ENCODE assay signal across 17 cellular contexts in the genomic region with DNA sequence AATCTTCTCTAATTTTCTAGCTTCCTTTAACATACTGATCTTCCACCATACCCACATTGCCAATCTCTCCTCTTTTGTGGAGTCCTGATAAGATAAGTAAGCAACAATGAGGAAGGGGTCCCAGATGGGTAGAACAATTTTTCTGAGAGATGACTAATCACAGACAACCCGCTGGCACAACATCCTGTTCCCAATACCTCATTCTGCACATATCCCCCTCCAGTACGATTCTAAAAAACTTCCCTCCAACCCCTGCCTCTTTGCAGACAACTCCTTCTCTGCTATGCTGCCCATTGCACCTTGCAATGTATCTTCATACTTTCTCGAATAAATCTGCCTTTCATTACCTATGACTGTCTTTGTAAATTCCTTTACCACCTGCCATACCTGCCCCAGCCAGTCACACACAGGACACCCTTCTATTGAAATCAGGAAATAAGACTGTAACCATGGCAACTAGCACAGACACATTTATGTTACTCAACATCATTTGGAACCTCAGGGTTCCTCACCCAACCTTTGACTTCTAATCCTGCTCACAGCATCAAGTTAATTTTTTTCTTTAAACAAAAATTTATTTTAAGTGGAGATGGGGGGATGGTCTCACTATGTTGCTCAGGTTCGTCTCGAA. TPM values are rescaled to one million over a fixed set of nuclear protein-coding genes. Genes with fewer than 3 reads are reported as not detected.
DNase-seq lines count a peak whose midpoint lies in the region; ATAC-seq and TF ChIP-seq lines count a peak whose summit lies in the region.
"Had no signal": no experiment of that assay in that cellular context is flagged by ENCODE, and none has a peak within 500 bp of the region (broad histone marks: within the 10 kb centered on the region; RNA-seq: fewer than 3 reads in every experiment).

No MANE protein-coding gene starts in this region.

- in situ Hi-C loops in gastrocnemius medialis (cut with MboI; ENCODE audit: low sequenced_read_pairs in 4 of 4) = no loop called here

- no peak for DNase-seq in CD4-positive, alpha-beta T cell
- DNase-seq in GM12865 (ENCODE audit: low read depth) (peak; percentile 14), RWPE2 (ENCODE audit: low spot score) (no peak), endodermal cell (peak; percentile 66), gastrocnemius medialis (no peak), RPMI8226 (no peak), NCI-H82 (lab: John Stamatoyannopoulos, UW) (no peak)
- DNase-seq: activated gamma-delta T cell, C1 segment of cervical spinal cord, cortex of kidney, GOT3, kidney, midbrain, NCI-H1048, sigmoid colon, tibial artery had no signal

- TF ChIP-seq CTCF in CD4-positive, alpha-beta T cell (IDR thresholded peaks at IDR 0.05) = no peak
- TF ChIP-seq CTCF in GM12865 (IDR thresholded peaks at IDR 0.05; ENCODE audit: insufficient read depth, low read depth, low read length, missing control alignments) = no peak
- no peak for TF ChIP-seq CTCF in RWPE2 (IDR thresholded peaks at IDR 0.05; ENCODE audit: poor library complexity, severe bottlenecking)
- TF ChIP-seq CTCF in endodermal cell (conservative IDR thresholded peaks at IDR 0.05) = no peak
- TF ChIP-seq CTCF in gastrocnemius medialis (IDR thresholded peaks at IDR 0.05 in 4 of 5, conservative IDR thresholded peaks at IDR 0.05 in 1 of 5) = no peak

- no peaks in the 10 kb centered on the region for H3K36me3 Mint-ChIP-seq in CD4-positive, alpha-beta T cell (ENCODE audit: low read depth)
- no peaks in the 10 kb centered on the region for H3K36me3 Mint-ChIP-seq in endodermal cell (ENCODE audit: low read depth)

- no peak overlapping the region for H3K4me3 Mint-ChIP-seq in CD4-positive, alpha-beta T cell
- H3K4me3 Mint-ChIP-seq in endodermal cell = no peak overlapping the region

- WGBS in endodermal cell (ENCODE audit: insufficient coverage in 1 of 2, insufficient read length in 1 of 2), 2 experiments = 69 to 72% methylated on average over 4 to 5 of the region's 5 CpGs

- H3K4me3 ChIP-seq in GM12865 (ENCODE audit: low read depth, low read length) (no peak overlapping the region), RWPE2 (ENCODE audit: severe bottlenecking) (no peak overlapping the region), endodermal cell (ENCODE audit: low read length) (no peak overlapping the region), gastrocnemius medialis (no peak overlapping the region)
- H3K4me3 ChIP-seq: sigmoid colon, tibial artery had no signal

- H3K9me3 Mint-ChIP-seq in CD4-positive, alpha-beta T cell = no peaks in the 10 kb centered on the region
- H3K9me3 Mint-ChIP-seq in endodermal cell = no peaks in the 10 kb centered on the region

- ATAC-seq in CD4-positive, alpha-beta T cell (ENCODE audit: poor library complexity) = peak; percentile 89
- ATAC-seq in RWPE2 (ENCODE audit: low read depth) (peak; percentile 21; the same call in 1 of the 3 replicates), gastrocnemius medialis (no peak), HG02970 (IDR thresholded peaks at IDR 0.05; ENCODE audit: low FRiP score, unreplicated experiment) (no peak)

- intact Hi-C loops in CD4-positive, alpha-beta T cell (cut with DNase I, micrococcal nuclease) = no loop called here
- intact Hi-C loops in gastrocnemius medialis (cut with DNase I; ENCODE audit: low total_unique reads) = no loop called here

- H3K4me1 ChIP-seq in RWPE2 (ENCODE audit: insufficient read depth, poor library complexity, severe bottlenecking) (peaks cover 8% of the 10 kb centered on the region), endodermal cell (ENCODE audit: control insufficient read depth, insufficient read depth, low read length) (no peaks in the 10 kb centered on the region), gastrocnemius medialis (no peaks in the 10 kb centered on the region)
- H3K4me1 ChIP-seq: sigmoid colon, tibial artery had no signal

- TF ChIP-seq POLR2A in gastrocnemius medialis (IDR thresholded peaks at IDR 0.05) = no peak

- CTCF ChIA-PET in CD4-positive, alpha-beta T cell (lab: Charles Lee) = interaction anchor here (1.6 kb wide), 1 partner anchor 9 kb away, joined by 4 read pairs; no protein-coding TSS in a partner anchor

- H3K27me3 Mint-ChIP-seq in CD4-positive, alpha-beta T cell = peaks cover 14% of the 10 kb centered on the region
- peaks cover 6% of the 10 kb centered on the region for H3K27me3 Mint-ChIP-seq in endodermal cell (ENCODE audit: insufficient read depth)

- H3K27ac Mint-ChIP-seq in CD4-positive, alpha-beta T cell = no peak overlapping the region
- H3K27ac Mint-ChIP-seq in endodermal cell = peak overlapping the region; percentile 94

- peak overlapping the region; percentile 16 for H3K9ac ChIP-seq in endodermal cell (ENCODE audit: extremely low read depth, low read length, poor library complexity, severe bottlenecking)

- no peaks in the 10 kb centered on the region for H3K36me3 ChIP-seq in RWPE2 (ENCODE audit: low read depth)
- H3K36me3 ChIP-seq in endodermal cell (ENCODE audit: control insufficient read depth, insufficient read depth, low read length) = no peaks in the 10 kb centered on the region
- H3K36me3 ChIP-seq in gastrocnemius medialis = no peaks in the 10 kb centered on the region
- H3K36me3 ChIP-seq: sigmoid colon, tibial artery had no signal

- POLR2A ChIA-PET in CD4-positive, alpha-beta T cell (lab: Charles Lee) = no interaction called here

- no peaks in the 10 kb centered on the region for H3K27me3 ChIP-seq in CD4-positive, alpha-beta T cell (ENCODE audit: control insufficient read depth, insufficient read depth, low read length)
- no peaks in the 10 kb centered on the region for H3K27me3 ChIP-seq in RWPE2 (ENCODE audit: insufficient read depth, poor library complexity, severe bottlenecking)
- no peaks in the 10 kb centered on the region for H3K27me3 ChIP-seq in endodermal cell (ENCODE audit: control insufficient read depth, insufficient read depth, low read length, poor library complexity, severe bottlenecking)
- no peaks in the 10 kb centered on the region for H3K27me3 ChIP-seq in gastrocnemius medialis
- H3K27me3 ChIP-seq: sigmoid colon, tibial artery had no signal

- H3K4me1 Mint-ChIP-seq in CD4-positive, alpha-beta T cell (ENCODE audit: low read depth) = peaks cover 6% of the 10 kb centered on the region
- H3K4me1 Mint-ChIP-seq in endodermal cell = peaks cover 8% of the 10 kb centered on the region

- no peak overlapping the region for H3K27ac ChIP-seq in CD4-positive, alpha-beta T cell (ENCODE audit: low read depth, low read length)
- no peak overlapping the region for H3K27ac ChIP-seq in RWPE2 (ENCODE audit: poor library complexity, severe bottlenecking)
- no peak overlapping the region for H3K27ac ChIP-seq in endodermal cell (ENCODE audit: low read depth, low read length)
- no peak overlapping the region for H3K27ac ChIP-seq in gastrocnemius medialis
- H3K27ac ChIP-seq: sigmoid colon, tibial artery had no signal

- no peaks in the 10 kb centered on the region for H3K9me3 ChIP-seq in CD4-positive, alpha-beta T cell (ENCODE audit: control insufficient read depth, low read length)
- H3K9me3 ChIP-seq in RWPE2 (ENCODE audit: severe bottlenecking) = no peaks in the 10 kb centered on the region
- H3K9me3 ChIP-seq in endodermal cell (ENCODE audit: control insufficient read depth, low read length) = no peaks in the 10 kb centered on the region
- no peaks in the 10 kb centered on the region for H3K9me3 ChIP-seq in gastrocnemius medialis
- H3K9me3 ChIP-seq: sigmoid colon, tibial artery had no signal

RNA-seq across cellular contexts. Expression of gene EXOC6B, which starts 7.4 kb away (rescaled TPM):
- total RNA-seq in CD4-positive, alpha-beta T cell = 10 to 100 TPM; 16.9 to 17.5 TPM
- total RNA-seq in endodermal cell (10 to 100 TPM; 51.3 to 68.9 TPM), gastrocnemius medialis (10 to 100 TPM; 14.6 to 49.6 (median 19.3) TPM)
- polyA plus RNA-seq in endodermal cell (2013, experiment 1 of 2) = 19.8 TPM
- polyA plus RNA-seq in endodermal cell (2013, experiment 2 of 2) = 18.6 TPM

RNA-seq across cellular contexts. Expression of gene SPR, which starts 54.0 kb away (rescaled TPM):
- total RNA-seq in CD4-positive, alpha-beta T cell = not detected
- 10 to 100 TPM; 13.7 to 15.2 TPM for total RNA-seq in endodermal cell
- 2.5 TPM for polyA plus RNA-seq in endodermal cell (2013, experiment 1 of 2)
- polyA plus RNA-seq in endodermal cell (2013, experiment 2 of 2) = 1.7 TPM
- 10 to 100 TPM; 22.8 to 71.0 (median 33.6) TPM for total RNA-seq in gastrocnemius medialis

Comparison
In these comparisons a context has a peak if more than half of its experiments do, and no peak if none do; other contexts are left out.
1. ATAC-seq: peak in CD4-positive, alpha-beta T cell (single experiment) and RWPE2 (single experiment); none in gastrocnemius medialis (0 of 2) and HG02970 (single experiment).
2. DNase-seq: peak in GM12865 (single experiment) and endodermal cell (single experiment); none in CD4-positive, alpha-beta T cell (0 of 10), RWPE2 (single experiment), gastrocnemius medialis (0 of 2), RPMI8226 (single experiment) and NCI-H82 (single experiment).
3. RNA of gene SPR, which starts 54.0 kb away (total RNA-seq): 22.8 to 71.0 TPM in gastrocnemius medialis and 13.7 to 15.2 TPM in endodermal cell; not detected in CD4-positive, alpha-beta T cell; every median in the first group is over 10 times any median in the second.